In genomic region chr13:23741879-23742510, GRCh38 we compare ENCODE assay signal across 10 cellular contexts.
DNase-seq lines count a peak whose midpoint lies in the region; ATAC-seq, FAIRE-seq and TF ChIP-seq lines count a peak whose summit lies in the region.
"Had no signal": no experiment of that assay in that cellular context is flagged by ENCODE, and none has a peak within 500 bp of the region (broad histone marks: within the 10 kb centered on the region; RNA-seq: fewer than 3 reads in every experiment).

No MANE protein-coding gene starts in this region.

- H3K9me3 Mint-ChIP-seq in mesothelial cell of epicardium, result no peaks in the 10 kb centered on the region

- H3K36me3 ChIP-seq in gastrocnemius medialis, result no peaks in the 10 kb centered on the region

- no peaks in the 10 kb centered on the region for H3K9me3 ChIP-seq in gastrocnemius medialis

- no peaks in the 10 kb centered on the region for H3K4me1 ChIP-seq in gastrocnemius medialis

- no peak for ATAC-seq in gastrocnemius medialis

- peaks cover 59% of the 10 kb centered on the region for H3K4me1 Mint-ChIP-seq in mesothelial cell of epicardium

- no peak for FAIRE-seq in D721Med (lab: Jason Lieb, UNC)

- H3K27me3 Mint-ChIP-seq in mesothelial cell of epicardium (ENCODE audit: low read depth), result no peaks in the 10 kb centered on the region

- no peak overlapping the region for H3K27ac ChIP-seq in HL-60 (replicated peaks)
- H3K27ac ChIP-seq in gastrocnemius medialis, result no peak overlapping the region

- in situ Hi-C loops in astrocyte of the spinal cord (cut with HindIII; ENCODE audit: low sequenced_read_pairs), result no loop called here
- in situ Hi-C loops in gastrocnemius medialis (cut with MboI; ENCODE audit: low sequenced_read_pairs in 4 of 4), result no loop called here

- H3K27me3 ChIP-seq in HL-60 (ENCODE audit: insufficient read depth, poor library complexity, severe bottlenecking) (no peaks in the 10 kb centered on the region), gastrocnemius medialis (no peaks in the 10 kb centered on the region)

- H3K4me3 Mint-ChIP-seq in mesothelial cell of epicardium, result no peak overlapping the region

- peak; percentile 19 for TF ChIP-seq CTCF in D721Med (IDR thresholded peaks at IDR 0.05; ENCODE audit: insufficient read depth, missing control alignments)
- peak; percentile 39 for TF ChIP-seq CTCF in HL-60 (IDR thresholded peaks at IDR 0.05; ENCODE audit: insufficient read depth, low read length)
- TF ChIP-seq CTCF in astrocyte of the spinal cord (IDR thresholded peaks at IDR 0.05; ENCODE audit: low read depth, low read length), result peak; percentile 56
- peak; percentile 57 for TF ChIP-seq CTCF in mesothelial cell of epicardium (IDR thresholded peaks at IDR 0.05; ENCODE audit: unreplicated experiment)
- peak in 1 of 5 experiments; percentile 27 for TF ChIP-seq CTCF in gastrocnemius medialis (IDR thresholded peaks at IDR 0.05 in 4 of 5, conservative IDR thresholded peaks at IDR 0.05 in 1 of 5)

- no peak overlapping the region for H3K4me3 ChIP-seq in HL-60 (replicated peaks; ENCODE audit: insufficient read depth, low read length)
- H3K4me3 ChIP-seq in astrocyte of the spinal cord (ENCODE audit: low read depth, low read length), result no peak overlapping the region
- H3K4me3 ChIP-seq in gastrocnemius medialis, result no peak overlapping the region

- peak overlapping the region; percentile 43 for H3K27ac Mint-ChIP-seq in mesothelial cell of epicardium

- no peak for DNase-seq in D721Med (ENCODE audit: insufficient read length, low spot score)
- no peak for DNase-seq in HL-60 (ENCODE audit: low read depth in 1 of 2, low spot score in 1 of 2)
- DNase-seq in astrocyte of the spinal cord (ENCODE audit: low read depth, low spot score), result no peak
- DNase-seq in mesothelial cell of epicardium (ENCODE audit: low spot score in 2 of 2, unreplicated experiment in 2 of 2), result no peak
- DNase-seq in NCI-H446 (lab: John Stamatoyannopoulos, UW), result no peak
- no peak for DNase-seq in dedifferentiated amniotic fluid mesenchymal stem cell (ENCODE audit: extremely low spot score)
- no peak for DNase-seq in NCI-H2196 treated with DMSO at 0.1 percent for 48 hours (lab: John Stamatoyannopoulos, UW; ENCODE audit: unreplicated experiment)
- no peak for DNase-seq in gastrocnemius medialis
- DNase-seq: anterior cingulate cortex, NCI-H1417 treated with DMSO at 0.1 percent for 48 hours had no signal

- no peaks in the 10 kb centered on the region for H3K36me3 Mint-ChIP-seq in mesothelial cell of epicardium

- intact Hi-C loops in gastrocnemius medialis (cut with DNase I; ENCODE audit: low total_unique reads), result no loop called here

- TF ChIP-seq POLR2A in gastrocnemius medialis (IDR thresholded peaks at IDR 0.05), result no peak
